ENCODE assay signal across 28 cellular contexts in the genomic region with DNA sequence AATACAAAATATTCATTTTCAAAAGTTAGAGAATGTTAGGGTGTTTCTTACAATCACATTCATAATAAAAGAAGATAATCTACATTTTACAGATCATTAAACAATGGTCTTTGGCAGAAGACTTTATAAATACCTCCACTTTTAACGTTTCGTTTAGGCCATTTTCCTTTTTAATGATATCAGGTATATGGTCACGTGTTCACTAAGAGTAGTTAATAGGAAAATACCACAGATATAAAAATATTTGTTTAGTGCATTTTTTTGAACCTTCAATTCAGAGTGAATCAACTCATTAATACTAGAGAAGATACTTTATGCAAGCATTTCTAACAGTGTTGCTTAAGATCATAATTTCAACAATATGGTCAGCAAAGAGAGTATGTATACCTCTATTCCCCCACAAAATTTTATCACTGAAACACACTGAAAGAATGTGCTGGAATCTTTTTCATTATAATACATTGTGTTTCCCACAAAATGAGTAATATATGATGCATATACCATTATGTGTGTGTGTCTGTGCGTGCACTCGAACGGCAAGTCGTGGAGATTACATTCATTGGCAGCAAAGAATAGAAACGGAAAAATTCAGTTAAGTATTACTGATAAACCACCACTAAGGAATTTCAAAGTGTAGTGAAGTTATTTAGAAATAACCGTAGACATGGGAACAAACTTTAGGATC.
A peak's percentile ranks its signal among the peaks of the same experiment; 100 is the strongest.
DNase-seq lines count a peak whose midpoint lies in the region; ATAC-seq, FAIRE-seq and TF ChIP-seq lines count a peak whose summit lies in the region.
"Had no signal": no experiment of that assay in that cellular context is flagged by ENCODE, and none has a peak within 500 bp of the region (broad histone marks: within the 10 kb centered on the region; RNA-seq: fewer than 3 reads in every experiment).

No MANE protein-coding gene starts in this region.

- no peaks in the 10 kb centered on the region for H3K27me3 ChIP-seq in bronchial epithelial cell (ENCODE audit: control insufficient read depth, insufficient read depth, low read length)
- H3K27me3 ChIP-seq in adrenal gland, result no peaks in the 10 kb centered on the region
- H3K27me3 ChIP-seq: BLaER1 treated with 17β-estradiol and CSF1 and Interleukin-3, amounts not matched to agents 10 nM and 100 nM; heart right ventricle; upper lobe of left lung had no signal

- TF ChIP-seq POLR2A in adrenal gland (IDR thresholded peaks at IDR 0.05) (no peak), GM18505 (IDR thresholded peaks at IDR 0.05; ENCODE audit: borderline replicate concordance, extremely low read depth, insufficient read depth, insufficient read length) (no peak)

- no peaks in the 10 kb centered on the region for H3K36me3 ChIP-seq in bronchial epithelial cell (ENCODE audit: control insufficient read depth, insufficient read depth, low read length)
- H3K36me3 ChIP-seq in adrenal gland (replicated peaks in 1 of 2), result no peaks in the 10 kb centered on the region
- H3K36me3 ChIP-seq: BLaER1 treated with 17β-estradiol and CSF1 and Interleukin-3, amounts not matched to agents 10 nM and 100 nM; heart right ventricle; upper lobe of left lung had no signal

- 89 to 92% (median 90%) methylated on average over 9 of the region's 9 CpGs for WGBS in adrenal gland, 4 donors

- no peaks in the 10 kb centered on the region for H3K9me3 ChIP-seq in adrenal gland (replicated peaks in 1 of 3)
- H3K9me3 ChIP-seq: BLaER1 treated with 17β-estradiol and CSF1 and Interleukin-3, amounts not matched to agents 10 nM and 100 nM; heart right ventricle; upper lobe of left lung had no signal

- no peak overlapping the region for H3K27ac ChIP-seq in adrenal gland
- H3K27ac ChIP-seq: BLaER1 treated with 17β-estradiol and CSF1 and Interleukin-3, amounts not matched to agents 10 nM and 100 nM; heart right ventricle; KMS-11; parathyroid adenoma; SK-N-MC; upper lobe of left lung had no signal

- no peak overlapping the region for H3K4me3 ChIP-seq in bronchial epithelial cell (ENCODE audit: low read depth, low read length)
- no peak overlapping the region for H3K4me3 ChIP-seq in adrenal gland
- H3K4me3 ChIP-seq: BLaER1 treated with 17β-estradiol and CSF1 and Interleukin-3, amounts not matched to agents 10 nM and 100 nM; heart right ventricle; SK-N-MC; upper lobe of left lung had no signal

- no peaks in the 10 kb centered on the region for H3K4me1 ChIP-seq in adrenal gland (replicated peaks in 1 of 2)
- H3K4me1 ChIP-seq: upper lobe of left lung had no signal

- intact Hi-C loops in adrenal gland (cut with DNase I), result no loop called here

- DNase-seq in D721Med (ENCODE audit: insufficient read length, low spot score), result no peak
- DNase-seq in NCI-H226, result peak; percentile 33
- DNase-seq in bronchial epithelial cell (ENCODE audit: low read depth), result peak; percentile 81
- peak; percentile 52 for DNase-seq in glomerular visceral epithelial cell (ENCODE audit: extremely low spot score)
- DNase-seq in iPS-NIHi7 (ENCODE audit: extremely low spot score), result no peak
- no peak for DNase-seq in adrenal gland
- DNase-seq in NCI-H1417 treated with DMSO at 0.1 percent for 48 hours (lab: John Stamatoyannopoulos, UW), result no peak
- DNase-seq: activated CD4-positive, alpha-beta T cell treated with anti-CD3 and anti-CD28 coated beads for 4 hours; activated gamma-delta T cell treated with Interleukin-2 at 50 U/mL for 16 hours; activated T-cell treated with anti-CD3 and anti-CD28 coated beads, Interleukin-2, amount 50 U/mL, for 24 hours; COR-L47; cortex of kidney; endodermal cell; heart right ventricle; left cardiac atrium; NCI-H1436 treated with DMSO at 0.1 percent for 48 hours; RPMI8226; stimulated activated CD4-positive, alpha-beta T cell treated with anti-CD3 and anti-CD28 coated beads, Interleukin-12 subunit alpha, Interleukin-12 subunit beta, amount 100 ng/mL, for 4 hours; stimulated activated CD4-positive, alpha-beta T cell treated with anti-CD3 and anti-CD28 coated beads, Interleukin-4, amount 100 ng/mL, for 4 hours; substantia nigra; upper lobe of left lung had no signal

- FAIRE-seq in D721Med (lab: Jason Lieb, UNC) (peak; percentile 11), bronchial epithelial cell (lab: Jason Lieb, UNC) (no peak)
- FAIRE-seq: HTR-8/SVneo had no signal

- no peak for ATAC-seq in GM18505 (IDR thresholded peaks at IDR 0.05; ENCODE audit: unreplicated experiment)
- ATAC-seq: heart right ventricle; left cardiac atrium; stimulated activated memory B cell treated with anti-CD40 and anti-IgM and Interleukin-4, amounts not matched to agents 10 μg/mL and 1 μg/mL and 100 μg/mL, for 72 hours had no signal

- TF ChIP-seq CTCF in D721Med (IDR thresholded peaks at IDR 0.05; ENCODE audit: insufficient read depth, missing control alignments) (no peak), bronchial epithelial cell (IDR thresholded peaks at IDR 0.05; ENCODE audit: insufficient read depth, low read length, severe bottlenecking) (no peak), adrenal gland (IDR thresholded peaks at IDR 0.05) (no peak)

Comparison
In these comparisons a context has a peak if more than half of its experiments do, and no peak if none do; other contexts are left out.
1. DNase-seq: peak in NCI-H226 (single experiment), bronchial epithelial cell (single experiment) and glomerular visceral epithelial cell (single experiment); none in D721Med (single experiment), iPS-NIHi7 (single experiment), adrenal gland (0 of 7) and NCI-H1417 treated with DMSO at 0.1 percent for 48 hours (single experiment).